Comparison of ENCODE assay signal across 8 cellular contexts in genomic region chr14:53955671-53956426, GRCh38. TPM values are rescaled to one million over a fixed set of nuclear protein-coding genes. Genes with fewer than 3 reads are reported as not detected.
DNase-seq lines count a peak whose midpoint lies in the region; ATAC-seq lines count a peak whose summit lies in the region.

No MANE protein-coding gene starts in this region.

- peaks cover 48% of the 10 kb centered on the region for H3K27me3 Mint-ChIP-seq in activated T-helper 17 cell treated with anti-CD3 and anti-CD28 coated beads, Interleukin-2, amount 50 U/mL, for 72 hours
- peaks cover 68 to 87% of the 10 kb centered on the region in 2 donors for H3K27me3 Mint-ChIP-seq in stimulated activated naive B cell treated with anti-CD40 and anti-IgM and Interleukin-4, amounts not matched to agents 10 μg/mL and 1 μg/mL and 100 μg/mL, for 72 hours

- no peak overlapping the region for H3K27ac Mint-ChIP-seq in activated T-helper 17 cell treated with anti-CD3 and anti-CD28 coated beads, Interleukin-2, amount 50 U/mL, for 72 hours
- H3K27ac Mint-ChIP-seq in stimulated activated naive B cell treated with anti-CD40 and anti-IgM and Interleukin-4, amounts not matched to agents 10 μg/mL and 1 μg/mL and 100 μg/mL, for 72 hours, result no peak overlapping the region

- H3K9me3 Mint-ChIP-seq in activated T-helper 17 cell treated with anti-CD3 and anti-CD28 coated beads, Interleukin-2, amount 50 U/mL, for 72 hours, result no peaks in the 10 kb centered on the region
- H3K9me3 Mint-ChIP-seq in stimulated activated naive B cell treated with anti-CD40 and anti-IgM and Interleukin-4, amounts not matched to agents 10 μg/mL and 1 μg/mL and 100 μg/mL, for 72 hours, result no peaks in the 10 kb centered on the region

- peak overlapping the region; percentile 76 for H3K4me3 Mint-ChIP-seq in activated T-helper 17 cell treated with anti-CD3 and anti-CD28 coated beads, Interleukin-2, amount 50 U/mL, for 72 hours
- H3K4me3 Mint-ChIP-seq in stimulated activated naive B cell treated with anti-CD40 and anti-IgM and Interleukin-4, amounts not matched to agents 10 μg/mL and 1 μg/mL and 100 μg/mL, for 72 hours, result peak overlapping the region; percentile 67 to 69

- H3K4me1 ChIP-seq in iPS-18a (ENCODE audit: control insufficient read depth, low read depth, low read length), result peaks cover 14% of the 10 kb centered on the region

- no peak for ATAC-seq in activated T-helper 17 cell treated with anti-CD3 and anti-CD28 coated beads, Interleukin-2, amount 50 U/mL, for 72 hours (replicated peaks)
- ATAC-seq in stimulated activated naive B cell treated with anti-CD40 and anti-IgM and Interleukin-4, amounts not matched to agents 10 μg/mL and 1 μg/mL and 100 μg/mL, for 72 hours (replicated peaks), result no peak
- ATAC-seq in GM18519 (IDR thresholded peaks at IDR 0.05; ENCODE audit: low FRiP score, unreplicated experiment), result no peak

- peak overlapping the region; percentile 85 for H3K4me3 ChIP-seq in iPS-18a (ENCODE audit: low read length)

- H3K27me3 ChIP-seq in iPS-18a (ENCODE audit: control insufficient read depth, insufficient read depth, low read length), result peaks cover 88% of the 10 kb centered on the region

- peaks cover 5% of the 10 kb centered on the region for H3K4me1 Mint-ChIP-seq in activated T-helper 17 cell treated with anti-CD3 and anti-CD28 coated beads, Interleukin-2, amount 50 U/mL, for 72 hours
- peaks cover 25 to 38% of the 10 kb centered on the region in 2 donors for H3K4me1 Mint-ChIP-seq in stimulated activated naive B cell treated with anti-CD40 and anti-IgM and Interleukin-4, amounts not matched to agents 10 μg/mL and 1 μg/mL and 100 μg/mL, for 72 hours

- peak overlapping the region; percentile 29 for H3K9ac ChIP-seq in iPS-18a (ENCODE audit: low read length)

- no peaks in the 10 kb centered on the region for H3K36me3 Mint-ChIP-seq in activated T-helper 17 cell treated with anti-CD3 and anti-CD28 coated beads, Interleukin-2, amount 50 U/mL, for 72 hours (ENCODE audit: low read depth)
- peaks cover 0 to 2% of the 10 kb centered on the region in 2 donors for H3K36me3 Mint-ChIP-seq in stimulated activated naive B cell treated with anti-CD40 and anti-IgM and Interleukin-4, amounts not matched to agents 10 μg/mL and 1 μg/mL and 100 μg/mL, for 72 hours

- no peak overlapping the region for H3K27ac ChIP-seq in iPS-18a (ENCODE audit: low read length)

- no peaks in the 10 kb centered on the region for H3K9me3 ChIP-seq in iPS-18a (ENCODE audit: control insufficient read depth, low read depth, low read length)

- DNase-seq in NCI-H2171 treated with DMSO at 0.1 percent for 48 hours (lab: John Stamatoyannopoulos, UW) (peak; percentile 2), NCI-H2171 (lab: John Stamatoyannopoulos, UW) (no peak), AML-193 (lab: John Stamatoyannopoulos, UW) (no peak), NCI-H146 treated with DMSO at 0.1 percent for 48 hours (lab: John Stamatoyannopoulos, UW; ENCODE audit: unreplicated experiment) (no peak)
- DNase-seq in stimulated activated naive B cell treated with anti-CD40 and anti-IgM and Interleukin-4, amounts not matched to agents 10 μg/mL and 1 μg/mL and 100 μg/mL, for 72 hours, result no peak

- no peaks in the 10 kb centered on the region for H3K36me3 ChIP-seq in iPS-18a (ENCODE audit: control insufficient read depth, low read depth, low read length)

RNA-seq across cellular contexts. Expression of gene BMP4, which starts 0.8 kb away (rescaled TPM):
- under 1 TPM; 0.16 to 0.50 TPM for total RNA-seq in activated T-helper 17 cell treated with anti-CD3 and anti-CD28 coated beads, Interleukin-2, amount 50 U/mL, for 72 hours
